ENCODE assay signal across 8 cellular contexts in genomic region chr7:43584200-43584586, GRCh38. TPM values are rescaled to one million over a fixed set of nuclear protein-coding genes. Genes with fewer than 3 reads are reported as not detected.
A peak's percentile ranks its signal among the peaks of the same experiment; 100 is the strongest.
DNase-seq lines count a peak whose midpoint lies in the region; ATAC-seq and TF ChIP-seq lines count a peak whose summit lies in the region.

No MANE protein-coding gene starts in this region.

- ATAC-seq in GM21529 (IDR thresholded peaks at IDR 0.05; ENCODE audit: unreplicated experiment) (no peak), HG02759 (IDR thresholded peaks at IDR 0.05; ENCODE audit: unreplicated experiment) (no peak)

- H3K79me2 ChIP-seq in SU-DHL-6 (ENCODE audit: insufficient read depth, low read length) = peaks cover 63% of the 10 kb centered on the region

- H2AFZ ChIP-seq in SU-DHL-6 (ENCODE audit: low read depth, low read length, severe bottlenecking) = no peak overlapping the region

- H3K9me2 ChIP-seq in SU-DHL-6 (replicated peaks; ENCODE audit: insufficient read depth, low read length) = no peaks in the 10 kb centered on the region

- H3K36me3 ChIP-seq in A673 (ENCODE audit: insufficient read depth, low read length, poor library complexity, severe bottlenecking) (no peaks in the 10 kb centered on the region), HEK293 (ENCODE audit: control insufficient read depth in 2 of 2, insufficient read depth in 1 of 2, low read length in 2 of 2) (no peaks in the 10 kb centered on the region), SU-DHL-6 (ENCODE audit: low read length) (peaks cover 19% of the 10 kb centered on the region)

- H3K4me3 ChIP-seq in A673 (ENCODE audit: low read depth, low read length, poor library complexity, severe bottlenecking) (peak overlapping the region; percentile 89), HEK293 (ENCODE audit: low read depth, low read length) (peak overlapping the region; percentile 82), SU-DHL-6 (ENCODE audit: insufficient read depth, low read length, poor library complexity, severe bottlenecking) (peak overlapping the region; percentile 71), choroid plexus epithelial cell (ENCODE audit: low read depth, low read length) (peak overlapping the region; percentile 93), lower leg skin (ENCODE audit: low read depth, poor library complexity, severe bottlenecking) (peak overlapping the region; percentile 97)

- peak overlapping the region; percentile 94 for H3K9ac ChIP-seq in SU-DHL-6 (ENCODE audit: low read length)

- H4K20me1 ChIP-seq in SU-DHL-6 (ENCODE audit: low read depth, low read length) = peaks cover 30% of the 10 kb centered on the region

- DNase-seq in A673 (ENCODE audit: low spot score) (peak; percentile 63), choroid plexus epithelial cell (ENCODE audit: low read depth) (peak; percentile 75), lower leg skin (ENCODE audit: low spot score in 2 of 2) (peak in 1 of 2 donors; percentile 36)

- no peak for TF ChIP-seq POLR2A in lower leg skin (IDR thresholded peaks at IDR 0.05)

- H3K27ac ChIP-seq in A673 (ENCODE audit: low read depth, low read length, poor library complexity, severe bottlenecking) = peak overlapping the region; percentile 88
- H3K27ac ChIP-seq in HEK293 (ENCODE audit: extremely low read depth, low read depth, low read length) = no peak overlapping the region; the same call in 1 of the 2 replicates
- peak overlapping the region; percentile 92 for H3K27ac ChIP-seq in SU-DHL-6 (ENCODE audit: low read depth, low read length)
- H3K27ac ChIP-seq in temporal lobe (ENCODE audit: low read depth, low read length) = peak overlapping the region; percentile 52

- peak overlapping the region; percentile 75 for H3K4me2 ChIP-seq in SU-DHL-6 (ENCODE audit: low read depth, low read length, poor library complexity, severe bottlenecking)

- H3K27me3 ChIP-seq in A673 (replicated peaks; ENCODE audit: insufficient read depth, low read depth, low read length, poor library complexity) (peaks cover 5% of the 10 kb centered on the region), SU-DHL-6 (ENCODE audit: low read length) (no peaks in the 10 kb centered on the region)

- H3K4me1 ChIP-seq in A673 (ENCODE audit: insufficient read depth, low read length, poor library complexity, severe bottlenecking) (peaks cover 35% of the 10 kb centered on the region), HEK293 (ENCODE audit: control insufficient read depth, insufficient read depth, low read length) (peaks cover 27% of the 10 kb centered on the region)

- CTCF ChIA-PET in A673 (lab: Charles Lee) (interaction anchor here (0.6 to 2.3 kb wide), 5 partner anchors 54 to 323 kb away, joined by 3 to 14 read pairs (median 4); no protein-coding TSS in a partner anchor), HEK293 (lab: Yijun Ruan, JAX) (interaction anchor here (0.9 to 1.2 kb wide), 2 partner anchors 109 to 131 kb away, joined by 4 to 6 read pairs; no protein-coding TSS in a partner anchor)

- intact Hi-C loops in A673 (cut with micrococcal nuclease; ENCODE audit: unreplicated experiment) = no loop called here
- intact Hi-C loops in lower leg skin (cut with DNase I; ENCODE audit: low total_unique reads) = loop anchor here (5.0 to 10.0 kb wide), 2 partner anchors 138 to 251 kb away; no protein-coding TSS in a partner anchor

- 10% methylated on average over 8 of the region's 8 CpGs for WGBS in lower leg skin, 2 donors

- POLR2A ChIA-PET in A673 (lab: Charles Lee; ENCODE audit: low non-redundant PET) = no interaction called here
- POLR2A ChIA-PET in HEK293 (lab: Yijun Ruan, JAX) = interaction anchor here (0.5 to 3.6 kb wide), 5 partner anchors 13 to 180 kb away, joined by 3 to 62 read pairs (median 4); no protein-coding TSS in a partner anchor

- no peak for TF ChIP-seq CTCF in A673 (conservative IDR thresholded peaks at IDR 0.05; ENCODE audit: low read depth, low read length)
- TF ChIP-seq CTCF in HEK293 (tag by site-specific recombination; IDR thresholded peaks at IDR 0.05) = no peak
- no peak for TF ChIP-seq CTCF in SU-DHL-6 (IDR thresholded peaks at IDR 0.05; ENCODE audit: insufficient read depth, low read length, poor library complexity, severe bottlenecking)
- TF ChIP-seq CTCF in choroid plexus epithelial cell (conservative IDR thresholded peaks at IDR 0.05; ENCODE audit: low read depth, low read length) = no peak
- TF ChIP-seq CTCF in lower leg skin (IDR thresholded peaks at IDR 0.05) = no peak

- BruUV-seq in A673 (replicated peaks; lab: Mats Ljungman, UMichigan) = TSS peak; percentile 34

- H3K9me3 ChIP-seq in A673 (ENCODE audit: low read depth, low read length, poor library complexity, severe bottlenecking) (no peaks in the 10 kb centered on the region), HEK293 (ENCODE audit: control insufficient read depth, insufficient read depth, low read depth, low read length) (no peaks in the 10 kb centered on the region), SU-DHL-6 (ENCODE audit: insufficient read depth, low read length) (no peaks in the 10 kb centered on the region)

- peaks cover 41% of the 10 kb centered on the region for H3F3A ChIP-seq in SU-DHL-6 (ENCODE audit: insufficient read depth)

TF ChIP-seq in HEK293, 187 proteins besides CTCF, POLR2A, EP300 and RAD21 (continues in another document):
- TF ChIP-seq KLF9 (tag by site-specific recombination; IDR thresholded peaks at IDR 0.05; ENCODE audit: low read depth) = no peak
- TF ChIP-seq PRDM2 (tag by site-specific recombination; IDR thresholded peaks at IDR 0.05; ENCODE audit: borderline replicate concordance) = no peak
- no peak for TF ChIP-seq ZNF274 (IDR thresholded peaks at IDR 0.05; ENCODE audit: low read length)
- no peak for TF ChIP-seq ZNF274 (tag by site-specific recombination; IDR thresholded peaks at IDR 0.05; ENCODE audit: borderline replicate concordance)
- TF ChIP-seq TCF7L2 (IDR thresholded peaks at IDR 0.05; ENCODE audit: borderline replicate concordance, low read depth, low read length) = no peak
- TF ChIP-seq ZNF580 (tag by site-specific recombination; IDR thresholded peaks at IDR 0.05) = no peak
- no peak for TF ChIP-seq ZNF555 (tag by site-specific recombination; conservative IDR thresholded peaks at IDR 0.05)
- TF ChIP-seq GLI4 (tag by site-specific recombination; IDR thresholded peaks at IDR 0.05) = no peak
- no peak for TF ChIP-seq ZNF239 (tag by site-specific recombination; IDR thresholded peaks at IDR 0.05)
- TF ChIP-seq ZFP41 (tag by site-specific recombination; IDR thresholded peaks at IDR 0.05; ENCODE audit: borderline replicate concordance) = no peak

RNA-seq across cellular contexts. Expression of gene STK17A, which starts 1.3 kb away (rescaled TPM):
- 17.1 and 27.3 TPM in 2 replicates for total RNA-seq in A673 (2021)
- total RNA-seq in lower leg skin = 10 to 100 TPM in 3 of 4 donors, 1 to 10 TPM in 1; 6.5 to 17.1 (median 13.3) TPM
- total RNA-seq in temporal lobe = 13.0 TPM
